In the genomic region with DNA sequence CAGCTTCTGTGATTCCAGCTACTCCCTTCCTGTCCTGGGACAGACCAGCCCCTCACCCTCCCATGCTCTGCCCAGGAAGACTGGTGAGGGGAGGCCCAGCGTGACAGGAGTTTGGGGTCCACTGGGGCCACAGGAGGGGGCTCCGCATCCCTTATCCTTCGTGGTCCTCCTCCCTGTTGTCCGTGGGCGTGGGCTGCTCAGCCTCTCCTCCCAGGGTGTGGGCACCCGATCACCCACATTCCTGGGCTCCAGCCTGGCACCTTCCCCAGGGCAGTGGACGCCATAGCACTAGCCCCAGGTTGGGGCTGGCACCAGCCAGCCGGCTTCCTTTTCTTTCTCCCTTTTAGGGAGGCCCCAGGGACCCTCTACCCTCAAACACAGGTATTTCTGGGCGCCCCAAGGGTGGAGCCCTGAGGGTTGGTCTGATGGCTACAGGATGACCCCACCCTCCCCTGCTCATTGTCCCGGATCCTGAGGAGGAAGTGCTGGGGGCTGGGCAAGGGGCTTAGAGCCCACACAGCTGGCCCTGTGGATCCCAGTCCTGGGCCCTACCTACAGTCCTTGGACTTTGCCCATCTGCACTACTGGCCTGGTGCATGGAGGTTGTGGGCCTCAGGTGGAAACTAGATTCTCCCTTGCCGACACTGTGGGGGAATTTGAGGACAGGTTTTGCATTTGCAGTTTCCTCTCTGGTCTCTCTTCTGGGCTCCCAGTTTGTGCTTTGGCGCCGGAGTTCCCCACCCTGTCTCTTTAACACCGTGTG, we compare ENCODE assay signal across 1 cellular context.
TF ChIP-seq lines count a peak whose summit lies in the region.

No MANE protein-coding gene starts in this region.

TF ChIP-seq in IMR-90, 13 proteins besides CTCF, POLR2A, EP300 and RAD21 (continued from another document):
- TF ChIP-seq, protein P1, sequence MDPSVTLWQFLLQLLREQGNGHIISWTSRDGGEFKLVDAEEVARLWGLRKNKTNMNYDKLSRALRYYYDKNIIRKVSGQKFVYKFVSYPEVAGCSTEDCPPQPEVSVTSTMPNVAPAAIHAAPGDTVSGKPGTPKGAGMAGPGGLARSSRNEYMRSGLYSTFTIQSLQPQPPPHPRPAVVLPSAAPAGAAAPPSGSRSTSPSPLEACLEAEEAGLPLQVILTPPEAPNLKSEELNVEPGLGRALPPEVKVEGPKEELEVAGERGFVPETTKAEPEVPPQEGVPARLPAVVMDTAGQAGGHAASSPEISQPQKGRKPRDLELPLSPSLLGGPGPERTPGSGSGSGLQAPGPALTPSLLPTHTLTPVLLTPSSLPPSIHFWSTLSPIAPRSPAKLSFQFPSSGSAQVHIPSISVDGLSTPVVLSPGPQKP (IDR thresholded peaks at IDR 0.05; ENCODE audit: borderline replicate concordance, low read depth, low read length) = no peak
- TF ChIP-seq BHLHE40 (IDR thresholded peaks at IDR 0.05; ENCODE audit: low read depth, low read length) (no peak), RCOR1 (IDR thresholded peaks at IDR 0.05; ENCODE audit: insufficient replicate concordance, low read length) (no peak)
TF ChIP-seq in IMR-90: peak in this region for 0.
